Comparison of ENCODE assay signal across 8 cellular contexts in genomic region chr6:26383624-26384417, GRCh38. TPM values are rescaled to one million over a fixed set of nuclear protein-coding genes. Genes with fewer than 3 reads are reported as not detected.
DNase-seq lines count a peak whose midpoint lies in the region; ATAC-seq and TF ChIP-seq lines count a peak whose summit lies in the region.

No MANE protein-coding gene starts in this region.

- no peaks in the 10 kb centered on the region for H3F3A ChIP-seq in GM23338 (replicated peaks; ENCODE audit: low read depth)

- H3K27me3 Mint-ChIP-seq in GM23338 (ENCODE audit: insufficient read depth, low read depth, poor library complexity), result peaks cover 12% of the 10 kb centered on the region

- H3K36me3 Mint-ChIP-seq in GM23338 (ENCODE audit: low read depth), result peaks cover 7% of the 10 kb centered on the region; the same call in 2 of the 3 replicates

- intact Hi-C loops in OCI-LY7 (cut with micrococcal nuclease; ENCODE audit: unreplicated experiment), result no loop called here
- intact Hi-C loops in left lung (cut with DNase I), result no loop called here
- intact Hi-C loops in stomach (cut with DNase I; ENCODE audit: low total_unique reads), result no loop called here

- H2AFZ ChIP-seq in GM23338, result peak overlapping the region; percentile 19
- H2AFZ ChIP-seq in OCI-LY7 (ENCODE audit: low read length), result peak overlapping the region; percentile 92

- H4K20me1 ChIP-seq in GM23338 (replicated peaks; ENCODE audit: insufficient read depth), result no peaks in the 10 kb centered on the region; the same call in 1 of the 2 replicates
- H4K20me1 ChIP-seq in OCI-LY7 (ENCODE audit: insufficient read depth, low read length), result no peaks in the 10 kb centered on the region

- BruUV-seq in OCI-LY7 (replicated peaks; lab: Mats Ljungman, UMichigan), result TSS peak; percentile 55

- H3K4me2 ChIP-seq in GM23338 (peak overlapping the region; percentile 75), OCI-LY7 (ENCODE audit: low read length) (peak overlapping the region; percentile 99)

- H3K27me3 ChIP-seq in BE2C (no peaks in the 10 kb centered on the region), GM23338 (ENCODE audit: insufficient read depth) (no peaks in the 10 kb centered on the region), left lung (no peaks in the 10 kb centered on the region), stomach (no peaks in the 10 kb centered on the region)

- 10 to 19% (median 13%) methylated on average over 7 of the region's 7 CpGs for WGBS in stomach, 5 donors

- H3K36me3 ChIP-seq in BE2C, result no peaks in the 10 kb centered on the region
- no peaks in the 10 kb centered on the region for H3K36me3 ChIP-seq in GM23338 (ENCODE audit: insufficient read depth)
- H3K36me3 ChIP-seq in OCI-LY7 (ENCODE audit: insufficient read depth, low read length), result peaks cover 31% of the 10 kb centered on the region
- H3K36me3 ChIP-seq in left lung, result no peaks in the 10 kb centered on the region
- peaks cover 0 to 12% (median 8%) of the 10 kb centered on the region in 4 donors for H3K36me3 ChIP-seq in stomach

- H3K9me2 ChIP-seq in GM23338 (ENCODE audit: insufficient read depth), result no peaks in the 10 kb centered on the region
- no peaks in the 10 kb centered on the region for H3K9me2 ChIP-seq in OCI-LY7 (ENCODE audit: insufficient read depth, low read length)

- POLR2A ChIA-PET in OCI-LY7 (lab: Charles Lee), result interaction anchor here (0.7 to 1.8 kb wide), 5 partner anchors 9 to 110 kb away, joined by 3 to 6 read pairs (median 5); no protein-coding TSS in a partner anchor

- H3K4me1 Mint-ChIP-seq in GM23338, result peaks cover 29% of the 10 kb centered on the region

- peak overlapping the region; percentile 21 for H3K27ac ChIP-seq in GM23338 (ENCODE audit: low read depth)
- H3K27ac ChIP-seq in OCI-LY7 (ENCODE audit: low read depth, low read length, poor library complexity, severe bottlenecking), result peak overlapping the region; percentile 57
- H3K27ac ChIP-seq in left lung, result peak overlapping the region in 1 of 2 donors; percentile 66
- peak overlapping the region in 4 of 5 donors; percentile 75 to 86 (median 80) for H3K27ac ChIP-seq in stomach

- TF ChIP-seq POLR2A in stomach (IDR thresholded peaks at IDR 0.05), result no peak

- peak overlapping the region; percentile 97 for H3K4me3 Mint-ChIP-seq in GM23338

- no peaks in the 10 kb centered on the region for H3K9me3 Mint-ChIP-seq in GM23338

- TF ChIP-seq EP300 in stomach (IDR thresholded peaks at IDR 0.05), result no peak

- H3K4me1 ChIP-seq in BE2C (peaks cover 2% of the 10 kb centered on the region; the same call in 1 of the 2 replicates), GM23338 (ENCODE audit: insufficient read depth) (peaks cover 18% of the 10 kb centered on the region), OCI-LY7 (ENCODE audit: insufficient read depth, low read length, poor library complexity, severe bottlenecking) (peaks cover 62% of the 10 kb centered on the region), left lung (peaks cover 0 to 27% of the 10 kb centered on the region in 2 donors), stomach (peaks cover 6 to 25% (median 13%) of the 10 kb centered on the region in 4 donors)

- peak overlapping the region; percentile 98 for H3K27ac Mint-ChIP-seq in GM23338

- ATAC-seq in GM23338, result peak; percentile 66
- peak; percentile 79 for ATAC-seq in left lung
- ATAC-seq in GM21447 (IDR thresholded peaks at IDR 0.05; ENCODE audit: unreplicated experiment), result no peak

- TF ChIP-seq CTCF in BE2C (IDR thresholded peaks at IDR 0.05; ENCODE audit: low read depth, low read length) (no peak), GM23338 (conservative IDR thresholded peaks at IDR 0.05; ENCODE audit: low read depth in 2 of 2) (no peak), OCI-LY7 (conservative IDR thresholded peaks at IDR 0.05; ENCODE audit: low read length) (no peak), cardiac fibroblast (IDR thresholded peaks at IDR 0.05; ENCODE audit: low read depth, low read length) (no peak), left lung (IDR thresholded peaks at IDR 0.05) (no peak), stomach (IDR thresholded peaks at IDR 0.05) (no peak)

- H3K4me3 ChIP-seq in BE2C (ENCODE audit: low read depth, low read length) (peak overlapping the region; percentile 94), GM23338 (peak overlapping the region; percentile 52), OCI-LY7 (ENCODE audit: low read depth, low read length, poor library complexity, severe bottlenecking) (peak overlapping the region; percentile 94), cardiac fibroblast (replicated peaks in 1 of 2; ENCODE audit: low read depth in 2 of 2, low read length in 2 of 2) (peak overlapping the region; percentile 49 to 63), left lung (peak overlapping the region; percentile 45 to 68), stomach (peak overlapping the region; percentile 66 to 82 (median 71))

- CTCF ChIA-PET in OCI-LY7 (lab: Charles Lee; ENCODE audit: unreplicated experiment), result no interaction called here

- H3K9me3 ChIP-seq in BE2C (no peaks in the 10 kb centered on the region), OCI-LY7 (ENCODE audit: low read length) (no peaks in the 10 kb centered on the region), left lung (no peaks in the 10 kb centered on the region), stomach (no peaks in the 10 kb centered on the region)

- no peaks in the 10 kb centered on the region for H3K79me2 ChIP-seq in GM23338 (replicated peaks; ENCODE audit: insufficient read depth)
- H3K79me2 ChIP-seq in OCI-LY7 (ENCODE audit: insufficient read depth, low read depth, low read length), result peaks cover 20% of the 10 kb centered on the region; the same call in 1 of the 2 replicates

- no peak for DNase-seq in BE2C
- DNase-seq in GM23338 (ENCODE audit: low spot score), result peak; percentile 68
- DNase-seq in OCI-LY7 (ENCODE audit: low spot score), result peak; percentile 44
- DNase-seq in cardiac fibroblast (ENCODE audit: low read depth in 2 of 2), result peak; percentile 43 to 80
- DNase-seq in left lung, result peak in 1 of 2 donors; percentile 47
- DNase-seq in stomach, result peak; percentile 34
- no peak for DNase-seq in NCI-H2227 treated with DMSO at 0.1 percent for 48 hours (lab: John Stamatoyannopoulos, UW)

TF ChIP-seq in GM23338, 12 proteins besides CTCF, POLR2A, EP300 and RAD21 (continues in another document):
- no peak for TF ChIP-seq STAT1 (IDR thresholded peaks at IDR 0.05; ENCODE audit: unreplicated experiment)
- TF ChIP-seq NANOG (IDR thresholded peaks at IDR 0.05; ENCODE audit: borderline replicate concordance), result no peak
- TF ChIP-seq EZH2 (IDR thresholded peaks at IDR 0.05; ENCODE audit: low read depth, unreplicated experiment), result no peak

RNA-seq across cellular contexts. Expression of gene BTN2A2, which starts 0.9 kb away (rescaled TPM):
- 3.6 TPM for polyA plus RNA-seq in BE2C (2012; ENCODE audit: insufficient read depth, insufficient read length, low read depth)
- total RNA-seq in GM23338 (2014; rRNA removed; shearing (Covaris generic)), result 7.2 and 16.7 TPM in 2 replicates
- polyA plus RNA-seq in GM23338 (2016; fragmentation: Nextera tagmentation; extraction: Ambion mirVana) (5.9 and 7.3 TPM in 2 replicates), stomach (1 to 10 TPM; 1.3 to 6.0 (median 5.3) TPM)
- total RNA-seq in OCI-LY7 (2014; rRNA removed; shearing (Covaris generic)), result 42.0 and 45.1 TPM in 2 replicates
- total RNA-seq in OCI-LY7 (2022) (35.0 and 44.8 TPM in 2 replicates), left lung (10 to 100 TPM; 16.6 to 21.0 TPM), stomach (10 to 100 TPM in 3 of 5 donors, 1 to 10 TPM in 1, under 1 TPM in 1; 0.29 to 23.3 (median 14.2) TPM)

RNA-seq across cellular contexts. Expression of gene BTN3A1, which starts 18.3 kb away (rescaled TPM):
- polyA plus RNA-seq in BE2C (2012; ENCODE audit: insufficient read depth, insufficient read length, low read depth), result 2.4 TPM
- 4.0 and 4.3 TPM in 2 replicates for total RNA-seq in GM23338 (2014; rRNA removed; shearing (Covaris generic))
- 1.7 and 2.4 TPM in 2 replicates for polyA plus RNA-seq in GM23338 (2016; fragmentation: Nextera tagmentation; extraction: Ambion mirVana)
- total RNA-seq in OCI-LY7 (2014; rRNA removed; shearing (Covaris generic)), result 33.4 and 34.6 TPM in 2 replicates
- 33.3 and 46.5 TPM in 2 replicates for total RNA-seq in OCI-LY7 (2022)
- total RNA-seq in left lung, result 10 to 100 TPM; 48.0 to 54.5 TPM
- 10 to 100 TPM in 4 of 5 donors, 1 to 10 TPM in 1; 8.9 to 76.5 (median 23.9) TPM for total RNA-seq in stomach
- polyA plus RNA-seq in stomach, result 10 to 100 TPM in 1 of 3 donors, 1 to 10 TPM in 2; 3.4 to 11.0 (median 5.2) TPM

RNA-seq across cellular contexts. Expression of gene BTN3A2, which starts 18.8 kb away (rescaled TPM):
- polyA plus RNA-seq in BE2C (2012; ENCODE audit: insufficient read depth, insufficient read length, low read depth), result 4.9 TPM
- 2.8 and 10.4 TPM in 2 replicates for total RNA-seq in GM23338 (2014; rRNA removed; shearing (Covaris generic))
- 3.4 and 4.3 TPM in 2 replicates for polyA plus RNA-seq in GM23338 (2016; fragmentation: Nextera tagmentation; extraction: Ambion mirVana)
- 47.9 and 54.5 TPM in 2 replicates for total RNA-seq in OCI-LY7 (2014; rRNA removed; shearing (Covaris generic))
- total RNA-seq in OCI-LY7 (2022), result 70.8 and 95.7 TPM in 2 replicates
- 10 to 100 TPM; 72.7 to 96.4 TPM for total RNA-seq in left lung
- 10 to 100 TPM in 4 of 5 donors, 1 to 10 TPM in 1; 4.0 to 60.1 (median 14.2) TPM for total RNA-seq in stomach
- 10 to 100 TPM in 2 of 3 donors, 1 to 10 TPM in 1; 9.3 to 17.1 (median 12.5) TPM for polyA plus RNA-seq in stomach

RNA-seq across cellular contexts. Expression of gene BTN3A3, which starts 56.5 kb away (rescaled TPM):
- polyA plus RNA-seq in BE2C (2012; ENCODE audit: insufficient read depth, insufficient read length, low read depth), result 2.4 TPM
- total RNA-seq in GM23338 (2014; rRNA removed; shearing (Covaris generic)), result 1.5 and 5.6 TPM in 2 replicates
- 1.2 and 1.3 TPM in 2 replicates for polyA plus RNA-seq in GM23338 (2016; fragmentation: Nextera tagmentation; extraction: Ambion mirVana)
- 17.4 and 20.5 TPM in 2 replicates for total RNA-seq in OCI-LY7 (2014; rRNA removed; shearing (Covaris generic))
- 22.1 and 26.9 TPM in 2 replicates for total RNA-seq in OCI-LY7 (2022)
- total RNA-seq in left lung, result 10 to 100 TPM; 41.1 to 54.7 TPM
- 10 to 100 TPM in 3 of 5 donors, 1 to 10 TPM in 2; 7.4 to 77.2 (median 12.5) TPM for total RNA-seq in stomach
- 1 to 10 TPM; 2.6 to 7.6 (median 4.3) TPM for polyA plus RNA-seq in stomach

Comparison
In these comparisons a context has a peak if more than half of its experiments do, and no peak if none do; other contexts are left out.
1. DNase-seq: peak in GM23338 (single experiment), OCI-LY7 (single experiment), cardiac fibroblast (2 of 2) and stomach (single experiment); none in BE2C (single experiment) and NCI-H2227 treated with DMSO at 0.1 percent for 48 hours (single experiment).
2. Peak in every context shown above with its lines, with median percentiles within 50 percentile points of each other: H3K4me3 ChIP-seq.